Comparison of ENCODE assay signal across 1 cellular context in genomic region chr17:58219789-58220183, GRCh38.
TF ChIP-seq lines count a peak whose summit lies in the region.

No MANE protein-coding gene starts in this region.

TF ChIP-seq in SK-N-SH treated with all-trans-retinoic acid at 6 μM for 48 hours, 23 proteins besides CTCF, POLR2A, EP300 and RAD21 (continued from another document):
- no peak for TF ChIP-seq PATZ1 (CRISPR knock-in tag; IDR thresholded peaks at IDR 0.05; ENCODE audit: borderline replicate concordance)
TF ChIP-seq in SK-N-SH treated with all-trans-retinoic acid at 6 μM for 48 hours: peak in this region for 0.
